1 cellular context compared by ENCODE assay signal in genomic region chr1:65066766-65067490, GRCh38.
A peak's percentile ranks its signal among the peaks of the same experiment; 100 is the strongest.
TF ChIP-seq lines count a peak whose summit lies in the region.

No MANE protein-coding gene starts in this region.

TF ChIP-seq in K562, 482 proteins besides CTCF, POLR2A, EP300 and RAD21 (continued from another document and continues in another):
- TF ChIP-seq, protein P1, sequence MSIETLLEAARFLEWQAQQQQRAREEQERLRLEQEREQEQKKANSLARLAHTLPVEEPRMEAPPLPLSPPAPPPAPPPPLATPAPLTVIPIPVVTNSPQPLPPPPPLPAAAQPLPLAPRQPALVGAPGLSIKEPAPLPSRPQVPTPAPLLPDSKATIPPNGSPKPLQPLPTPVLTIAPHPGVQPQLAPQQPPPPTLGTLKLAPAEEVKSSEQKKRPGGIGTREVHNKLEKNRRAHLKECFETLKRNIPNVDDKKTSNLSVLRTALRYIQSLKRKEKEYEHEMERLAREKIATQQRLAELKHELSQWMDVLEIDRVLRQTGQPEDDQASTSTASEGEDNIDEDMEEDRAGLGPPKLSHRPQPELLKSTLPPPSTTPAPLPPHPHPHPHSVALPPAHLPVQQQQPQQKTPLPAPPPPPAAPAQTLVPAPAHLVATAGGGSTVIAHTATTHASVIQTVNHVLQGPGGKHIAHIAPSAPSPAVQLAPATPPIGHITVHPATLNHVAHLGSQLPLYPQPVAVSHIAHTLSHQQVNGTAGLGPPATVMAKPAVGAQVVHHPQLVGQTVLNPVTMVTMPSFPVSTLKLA (conservative IDR thresholded peaks at IDR 0.05), result peak; percentile 92 to 97
- TF ChIP-seq SOX6 (IDR thresholded peaks at IDR 0.05) (peak; percentile 52; the same call in 1 of the 2 replicates), RBM22 (IDR thresholded peaks at IDR 0.05; ENCODE audit: low read depth, low read length, poor library complexity, severe bottlenecking) (peak; percentile 61), MTA3 (IDR thresholded peaks at IDR 0.05; ENCODE audit: borderline replicate concordance) (0 out of 2 replicates have a peak, but pooled peaks have one; percentile 71), RFX7 (CRISPR knock-in tag; IDR thresholded peaks at IDR 0.05) (no peak), GABPB1 (CRISPR knock-in tag; IDR thresholded peaks at IDR 0.05) (peak; percentile 34; the same call in 1 of the 2 replicates), GATAD2B (IDR thresholded peaks at IDR 0.05; ENCODE audit: borderline replicate concordance) (peak; percentile 90), HDAC6 (IDR thresholded peaks at IDR 0.05; ENCODE audit: low read depth, low read length) (peak; percentile 72; the same call in 1 of the 2 replicates), MTA1 (IDR thresholded peaks at IDR 0.05; ENCODE audit: borderline replicate concordance) (peak; percentile 49; the same call in 1 of the 2 replicates), ZNF75A (CRISPR knock-in tag; IDR thresholded peaks at IDR 0.05) (no peak), HLTF (IDR thresholded peaks at IDR 0.05) (0 out of 2 replicates have a peak, but pooled peaks have one; percentile 22), HMGN3 (IDR thresholded peaks at IDR 0.05; ENCODE audit: borderline replicate concordance, extremely low read depth, insufficient read length, low read depth, low read length) (peak; percentile 47), SIN3A (IDR thresholded peaks at IDR 0.05; ENCODE audit: borderline replicate concordance in 2 of 2, control insufficient read depth in 1 of 2, low read depth in 2 of 2, low read length in 2 of 2) (peak in 1 of 2 experiments; percentile 32; a peak in 1 of 4 replicates), PREB (CRISPR knock-in tag; IDR thresholded peaks at IDR 0.05) (no peak), ELF2 (CRISPR knock-in tag; IDR thresholded peaks at IDR 0.05) (no peak), SMARCE1 (IDR thresholded peaks at IDR 0.05) (0 out of 2 replicates have a peak, but pooled peaks have one; percentile 13), CXXC5 (CRISPR knock-in tag; IDR thresholded peaks at IDR 0.05) (peak; percentile 76), PCBP1 (IDR thresholded peaks at IDR 0.05; ENCODE audit: low read depth, low read length, poor library complexity, severe bottlenecking) (no peak), RBBP5 (IDR thresholded peaks at IDR 0.05; ENCODE audit: borderline replicate concordance, insufficient read depth, low read length, poor library complexity, severe bottlenecking) (peak; percentile 79), ZNF239 (CRISPR knock-in tag; IDR thresholded peaks at IDR 0.05) (no peak), ZNF551 (CRISPR knock-in tag; IDR thresholded peaks at IDR 0.05) (no peak), YBX1 (IDR thresholded peaks at IDR 0.05) (no peak), ZFX (CRISPR knock-in tag; IDR thresholded peaks at IDR 0.05) (peak; percentile 85), SAP30 (IDR thresholded peaks at IDR 0.05; ENCODE audit: borderline replicate concordance, insufficient read depth, low read depth, low read length, poor library complexity, severe bottlenecking) (peak; percentile 6), PHF8 (IDR thresholded peaks at IDR 0.05; ENCODE audit: borderline replicate concordance, low read length) (peak; percentile 57; the same call in 1 of the 2 replicates), ZNF583 (CRISPR knock-in tag; IDR thresholded peaks at IDR 0.05) (0 out of 2 replicates have a peak, but pooled peaks have one; percentile 3), CBX2 (IDR thresholded peaks at IDR 0.05; ENCODE audit: insufficient read depth, low read length, poor library complexity, severe bottlenecking) (no peak), ZNF280B (CRISPR knock-in tag; IDR thresholded peaks at IDR 0.05) (no peak), ETV1 (tag; conservative IDR thresholded peaks at IDR 0.05; ENCODE audit: low read depth) (no peak), KLF13 (tag; IDR thresholded peaks at IDR 0.05; ENCODE audit: borderline replicate concordance, low read depth) (0 out of 2 replicates have a peak, but pooled peaks have one; percentile 17), CBX5 (IDR thresholded peaks at IDR 0.05; ENCODE audit: borderline replicate concordance, low read depth) (no peak), BRD9 (IDR thresholded peaks at IDR 0.05; ENCODE audit: low read depth, partially characterized antibody) (no peak), CBX8 (IDR thresholded peaks at IDR 0.05; ENCODE audit: borderline replicate concordance, extremely low read depth, low read depth, low read length, poor library complexity, severe bottlenecking) (no peak), FIP1L1 (IDR thresholded peaks at IDR 0.05; ENCODE audit: low read depth, low read length, poor library complexity, severe bottlenecking) (peak; percentile 78), STAG1 (CRISPR knock-in tag; IDR thresholded peaks at IDR 0.05; ENCODE audit: borderline replicate concordance) (no peak), YY1 (IDR thresholded peaks at IDR 0.05; ENCODE audit: borderline replicate concordance in 1 of 3, control insufficient read depth in 1 of 3, extremely low read depth in 1 of 3, insufficient read depth in 3 of 3, insufficient read length in 1 of 3, insufficient replicate concordance in 2 of 3, low read depth in 1 of 3, low read length in 2 of 3) (peak in 1 of 3 experiments; percentile 20), POLR2H (tag; IDR thresholded peaks at IDR 0.05; ENCODE audit: low read depth) (0 out of 2 replicates have a peak, but pooled peaks have one; percentile 27), TEAD4 (IDR thresholded peaks at IDR 0.05; ENCODE audit: low read length) (peak; percentile 5; the same call in 1 of the 2 replicates), TEAD4 (CRISPR knock-in tag; IDR thresholded peaks at IDR 0.05; ENCODE audit: borderline replicate concordance) (no peak), FOXK1 (CRISPR knock-in tag; IDR thresholded peaks at IDR 0.05; ENCODE audit: borderline replicate concordance) (0 out of 2 replicates have a peak, but pooled peaks have one; percentile 69), SUPT5H (IDR thresholded peaks at IDR 0.05) (peak; percentile 64), SP1 (CRISPR knock-in tag; IDR thresholded peaks at IDR 0.05) (peak; percentile 42; the same call in 1 of the 2 replicates), RB1 (IDR thresholded peaks at IDR 0.05; ENCODE audit: low read depth) (peak; percentile 65; the same call in 1 of the 2 replicates), POLR2G (IDR thresholded peaks at IDR 0.05; ENCODE audit: low read depth, low read length) (peak; percentile 83), MTA2 (IDR thresholded peaks at IDR 0.05; ENCODE audit: low read depth) (peak; percentile 21), BHLHE40 (IDR thresholded peaks at IDR 0.05; ENCODE audit: low read length) (no peak; the same call in 1 of the 2 replicates), ZNF766 (CRISPR knock-in tag; conservative IDR thresholded peaks at IDR 0.05) (no peak), FOXM1 (IDR thresholded peaks at IDR 0.05; ENCODE audit: low read depth) (no peak), FOXM1 (CRISPR knock-in tag; IDR thresholded peaks at IDR 0.05; ENCODE audit: low read depth) (0 out of 2 replicates have a peak, but pooled peaks have one; percentile 15), NEUROD1 (IDR thresholded peaks at IDR 0.05; ENCODE audit: borderline replicate concordance, low read depth, low read length, partially characterized antibody) (no peak), HNRNPL (IDR thresholded peaks at IDR 0.05; ENCODE audit: low read depth, low read length) (peak; percentile 54; the same call in 1 of the 2 replicates), TRIM24 (IDR thresholded peaks at IDR 0.05) (peak in 1 of 2 experiments; percentile 36; a peak in 1 of 4 replicates)
- TF ChIP-seq, protein P2, sequence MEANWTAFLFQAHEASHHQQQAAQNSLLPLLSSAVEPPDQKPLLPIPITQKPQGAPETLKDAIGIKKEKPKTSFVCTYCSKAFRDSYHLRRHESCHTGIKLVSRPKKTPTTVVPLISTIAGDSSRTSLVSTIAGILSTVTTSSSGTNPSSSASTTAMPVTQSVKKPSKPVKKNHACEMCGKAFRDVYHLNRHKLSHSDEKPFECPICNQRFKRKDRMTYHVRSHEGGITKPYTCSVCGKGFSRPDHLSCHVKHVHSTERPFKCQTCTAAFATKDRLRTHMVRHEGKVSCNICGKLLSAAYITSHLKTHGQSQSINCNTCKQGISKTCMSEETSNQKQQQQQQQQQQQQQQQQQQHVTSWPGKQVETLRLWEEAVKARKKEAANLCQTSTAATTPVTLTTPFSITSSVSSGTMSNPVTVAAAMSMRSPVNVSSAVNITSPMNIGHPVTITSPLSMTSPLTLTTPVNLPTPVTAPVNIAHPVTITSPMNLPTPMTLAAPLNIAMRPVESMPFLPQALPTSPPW (CRISPR knock-in tag; IDR thresholded peaks at IDR 0.05), result peak; percentile 75
- TF ChIP-seq, protein P3, sequence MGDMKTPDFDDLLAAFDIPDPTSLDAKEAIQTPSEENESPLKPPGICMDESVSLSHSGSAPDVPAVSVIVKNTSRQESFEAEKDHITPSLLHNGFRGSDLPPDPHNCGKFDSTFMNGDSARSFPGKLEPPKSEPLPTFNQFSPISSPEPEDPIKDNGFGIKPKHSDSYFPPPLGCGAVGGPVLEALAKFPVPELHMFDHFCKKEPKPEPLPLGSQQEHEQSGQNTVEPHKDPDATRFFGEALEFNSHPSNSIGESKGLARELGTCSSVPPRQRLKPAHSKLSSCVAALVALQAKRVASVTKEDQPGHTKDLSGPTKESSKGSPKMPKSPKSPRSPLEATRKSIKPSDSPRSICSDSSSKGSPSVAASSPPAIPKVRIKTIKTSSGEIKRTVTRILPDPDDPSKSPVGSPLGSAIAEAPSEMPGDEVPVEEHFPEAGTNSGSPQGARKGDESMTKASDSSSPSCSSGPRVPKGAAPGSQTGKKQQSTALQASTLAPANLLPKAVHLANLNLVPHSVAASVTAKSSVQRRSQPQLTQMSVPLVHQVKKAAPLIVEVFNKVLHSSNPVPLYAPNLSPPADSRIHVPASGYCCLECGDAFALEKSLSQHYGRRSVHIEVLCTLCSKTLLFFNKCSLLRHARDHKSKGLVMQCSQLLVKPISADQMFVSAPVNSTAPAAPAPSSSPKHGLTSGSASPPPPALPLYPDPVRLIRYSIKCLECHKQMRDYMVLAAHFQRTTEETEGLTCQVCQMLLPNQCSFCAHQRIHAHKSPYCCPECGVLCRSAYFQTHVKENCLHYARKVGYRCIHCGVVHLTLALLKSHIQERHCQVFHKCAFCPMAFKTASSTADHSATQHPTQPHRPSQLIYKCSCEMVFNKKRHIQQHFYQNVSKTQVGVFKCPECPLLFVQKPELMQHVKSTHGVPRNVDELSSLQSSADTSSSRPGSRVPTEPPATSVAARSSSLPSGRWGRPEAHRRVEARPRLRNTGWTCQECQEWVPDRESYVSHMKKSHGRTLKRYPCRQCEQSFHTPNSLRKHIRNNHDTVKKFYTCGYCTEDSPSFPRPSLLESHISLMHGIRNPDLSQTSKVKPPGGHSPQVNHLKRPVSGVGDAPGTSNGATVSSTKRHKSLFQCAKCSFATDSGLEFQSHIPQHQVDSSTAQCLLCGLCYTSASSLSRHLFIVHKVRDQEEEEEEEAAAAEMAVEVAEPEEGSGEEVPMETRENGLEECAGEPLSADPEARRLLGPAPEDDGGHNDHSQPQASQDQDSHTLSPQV (IDR thresholded peaks at IDR 0.05), result no peak
- TF ChIP-seq, protein P4, sequence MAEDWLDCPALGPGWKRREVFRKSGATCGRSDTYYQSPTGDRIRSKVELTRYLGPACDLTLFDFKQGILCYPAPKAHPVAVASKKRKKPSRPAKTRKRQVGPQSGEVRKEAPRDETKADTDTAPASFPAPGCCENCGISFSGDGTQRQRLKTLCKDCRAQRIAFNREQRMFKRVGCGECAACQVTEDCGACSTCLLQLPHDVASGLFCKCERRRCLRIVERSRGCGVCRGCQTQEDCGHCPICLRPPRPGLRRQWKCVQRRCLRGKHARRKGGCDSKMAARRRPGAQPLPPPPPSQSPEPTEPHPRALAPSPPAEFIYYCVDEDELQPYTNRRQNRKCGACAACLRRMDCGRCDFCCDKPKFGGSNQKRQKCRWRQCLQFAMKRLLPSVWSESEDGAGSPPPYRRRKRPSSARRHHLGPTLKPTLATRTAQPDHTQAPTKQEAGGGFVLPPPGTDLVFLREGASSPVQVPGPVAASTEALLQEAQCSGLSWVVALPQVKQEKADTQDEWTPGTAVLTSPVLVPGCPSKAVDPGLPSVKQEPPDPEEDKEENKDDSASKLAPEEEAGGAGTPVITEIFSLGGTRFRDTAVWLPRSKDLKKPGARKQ (CRISPR knock-in tag; IDR thresholded peaks at IDR 0.05), result no peak
- TF ChIP-seq, protein P5, sequence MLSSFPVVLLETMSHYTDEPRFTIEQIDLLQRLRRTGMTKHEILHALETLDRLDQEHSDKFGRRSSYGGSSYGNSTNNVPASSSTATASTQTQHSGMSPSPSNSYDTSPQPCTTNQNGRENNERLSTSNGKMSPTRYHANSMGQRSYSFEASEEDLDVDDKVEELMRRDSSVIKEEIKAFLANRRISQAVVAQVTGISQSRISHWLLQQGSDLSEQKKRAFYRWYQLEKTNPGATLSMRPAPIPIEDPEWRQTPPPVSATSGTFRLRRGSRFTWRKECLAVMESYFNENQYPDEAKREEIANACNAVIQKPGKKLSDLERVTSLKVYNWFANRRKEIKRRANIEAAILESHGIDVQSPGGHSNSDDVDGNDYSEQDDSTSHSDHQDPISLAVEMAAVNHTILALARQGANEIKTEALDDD (IDR thresholded peaks at IDR 0.05), result no peak
